Comparison of ENCODE assay signal across 3 cellular contexts in genomic region chr12:106021516-106021915, GRCh38.
TF ChIP-seq lines count a peak whose summit lies in the region.

No MANE protein-coding gene starts in this region.

TF ChIP-seq in liver, 16 proteins besides CTCF, POLR2A, EP300 and RAD21:
- TF ChIP-seq JUND (IDR thresholded peaks at IDR 0.05) (no peak), HNF4A (conservative IDR thresholded peaks at IDR 0.05) (peak in 1 of 2 donors; percentile 4), SP1 (IDR thresholded peaks at IDR 0.05) (peak; percentile 29), NR2F2 (IDR thresholded peaks at IDR 0.05) (peak; percentile 16)
- TF ChIP-seq, protein P1, sequence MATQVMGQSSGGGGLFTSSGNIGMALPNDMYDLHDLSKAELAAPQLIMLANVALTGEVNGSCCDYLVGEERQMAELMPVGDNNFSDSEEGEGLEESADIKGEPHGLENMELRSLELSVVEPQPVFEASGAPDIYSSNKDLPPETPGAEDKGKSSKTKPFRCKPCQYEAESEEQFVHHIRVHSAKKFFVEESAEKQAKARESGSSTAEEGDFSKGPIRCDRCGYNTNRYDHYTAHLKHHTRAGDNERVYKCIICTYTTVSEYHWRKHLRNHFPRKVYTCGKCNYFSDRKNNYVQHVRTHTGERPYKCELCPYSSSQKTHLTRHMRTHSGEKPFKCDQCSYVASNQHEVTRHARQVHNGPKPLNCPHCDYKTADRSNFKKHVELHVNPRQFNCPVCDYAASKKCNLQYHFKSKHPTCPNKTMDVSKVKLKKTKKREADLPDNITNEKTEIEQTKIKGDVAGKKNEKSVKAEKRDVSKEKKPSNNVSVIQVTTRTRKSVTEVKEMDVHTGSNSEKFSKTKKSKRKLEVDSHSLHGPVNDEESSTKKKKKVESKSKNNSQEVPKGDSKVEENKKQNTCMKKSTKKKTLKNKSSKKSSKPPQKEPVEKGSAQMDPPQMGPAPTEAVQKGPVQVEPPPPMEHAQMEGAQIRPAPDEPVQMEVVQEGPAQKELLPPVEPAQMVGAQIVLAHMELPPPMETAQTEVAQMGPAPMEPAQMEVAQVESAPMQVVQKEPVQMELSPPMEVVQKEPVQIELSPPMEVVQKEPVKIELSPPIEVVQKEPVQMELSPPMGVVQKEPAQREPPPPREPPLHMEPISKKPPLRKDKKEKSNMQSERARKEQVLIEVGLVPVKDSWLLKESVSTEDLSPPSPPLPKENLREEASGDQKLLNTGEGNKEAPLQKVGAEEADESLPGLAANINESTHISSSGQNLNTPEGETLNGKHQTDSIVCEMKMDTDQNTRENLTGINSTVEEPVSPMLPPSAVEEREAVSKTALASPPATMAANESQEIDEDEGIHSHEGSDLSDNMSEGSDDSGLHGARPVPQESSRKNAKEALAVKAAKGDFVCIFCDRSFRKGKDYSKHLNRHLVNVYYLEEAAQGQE (IDR thresholded peaks at IDR 0.05): no peak

TF ChIP-seq in HepG2, 621 proteins besides CTCF, POLR2A, EP300 and RAD21:
- TF ChIP-seq MAZ (IDR thresholded peaks at IDR 0.05; ENCODE audit: borderline replicate concordance, low read depth, low read length): no peak
- TF ChIP-seq MAZ (CRISPR knock-in tag; IDR thresholded peaks at IDR 0.05; ENCODE audit: low read depth): no peak
- no peak for TF ChIP-seq ZNF879 (CRISPR knock-in tag; IDR thresholded peaks at IDR 0.05)
- TF ChIP-seq DMAP1 (CRISPR knock-in tag; IDR thresholded peaks at IDR 0.05): no peak
- TF ChIP-seq MED13 (CRISPR knock-in tag; IDR thresholded peaks at IDR 0.05): no peak
- no peak for TF ChIP-seq ZMYM2 (CRISPR knock-in tag; IDR thresholded peaks at IDR 0.05)
- no peak for TF ChIP-seq SRSF1 (optimal IDR thresholded peaks at IDR 0.05; ENCODE audit: low read depth, low read length)
- TF ChIP-seq NFKBIZ (CRISPR knock-in tag; IDR thresholded peaks at IDR 0.05): no peak
TF ChIP-seq in HepG2: peak in this region for 0.

TF ChIP-seq in endothelial cell of umbilical vein, 7 proteins besides CTCF, POLR2A, EP300 and RAD21:
- TF ChIP-seq GATA2 (IDR thresholded peaks at IDR 0.05; ENCODE audit: insufficient read depth, insufficient read length, low read depth, low read length): peak; percentile 93
- TF ChIP-seq, protein P2, sequence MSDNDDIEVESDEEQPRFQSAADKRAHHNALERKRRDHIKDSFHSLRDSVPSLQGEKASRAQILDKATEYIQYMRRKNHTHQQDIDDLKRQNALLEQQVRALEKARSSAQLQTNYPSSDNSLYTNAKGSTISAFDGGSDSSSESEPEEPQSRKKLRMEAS (IDR thresholded peaks at IDR 0.05; ENCODE audit: insufficient read depth, insufficient read length): no peak
- peak; percentile 46 for TF ChIP-seq FOS (IDR thresholded peaks at IDR 0.05; ENCODE audit: borderline replicate concordance, insufficient read depth, low read length)
- peak; percentile 70 for TF ChIP-seq POLR2AphosphoS5 (IDR thresholded peaks at IDR 0.05; ENCODE audit: insufficient read depth, low read depth, low read length)
